ENCODE assay signal across 1 cellular context in genomic region chr4:112230879-112231778, GRCh38.
TF ChIP-seq lines count a peak whose summit lies in the region.

No MANE protein-coding gene starts in this region.

TF ChIP-seq in HepG2, 621 proteins besides CTCF, POLR2A, EP300 and RAD21 (continued from another document and continues in another):
- peak; percentile 84 for TF ChIP-seq ZNF503 (CRISPR knock-in tag; IDR thresholded peaks at IDR 0.05)
- TF ChIP-seq PRDM15 (CRISPR knock-in tag; IDR thresholded peaks at IDR 0.05): peak; percentile 34; the same call in 1 of the 2 replicates
- no peak for TF ChIP-seq TAF1 (CRISPR knock-in tag; IDR thresholded peaks at IDR 0.05)
- peak; percentile 44; the same call in 1 of the 2 replicates for TF ChIP-seq HINFP (CRISPR knock-in tag; IDR thresholded peaks at IDR 0.05; ENCODE audit: low read depth)
- TF ChIP-seq PHF8 (CRISPR knock-in tag; IDR thresholded peaks at IDR 0.05): peak; percentile 50
- no peak for TF ChIP-seq ZNF335 (CRISPR knock-in tag; IDR thresholded peaks at IDR 0.05)
- TF ChIP-seq HMGXB4 (CRISPR knock-in tag; IDR thresholded peaks at IDR 0.05; ENCODE audit: borderline replicate concordance in 1 of 2, low read depth in 1 of 2): no peak
- no peak for TF ChIP-seq ZNF616 (CRISPR knock-in tag; IDR thresholded peaks at IDR 0.05; ENCODE audit: low read depth)
- TF ChIP-seq MXI1 (IDR thresholded peaks at IDR 0.05; ENCODE audit: borderline replicate concordance, low read depth, low read length): peak; percentile 73; the same call in 1 of the 3 replicates
- peak; percentile 92 for TF ChIP-seq SP5 (CRISPR knock-in tag; IDR thresholded peaks at IDR 0.05; ENCODE audit: borderline replicate concordance, low read depth)
- peak; percentile 48; the same call in 1 of the 2 replicates for TF ChIP-seq ZNF580 (CRISPR knock-in tag; IDR thresholded peaks at IDR 0.05; ENCODE audit: borderline replicate concordance, low read depth)
- TF ChIP-seq ESRRA (CRISPR knock-in tag; IDR thresholded peaks at IDR 0.05; ENCODE audit: low read depth): peak; percentile 74
- TF ChIP-seq TEF (CRISPR knock-in tag; IDR thresholded peaks at IDR 0.05): no peak
- TF ChIP-seq ATF7-NPFF (CRISPR knock-in tag; IDR thresholded peaks at IDR 0.05; ENCODE audit: low read depth): peak; percentile 30
- TF ChIP-seq GATA4 (IDR thresholded peaks at IDR 0.05; ENCODE audit: borderline replicate concordance, low read depth): peak; percentile 45; the same call in 1 of the 2 replicates
- no peak for TF ChIP-seq NR1H2 (CRISPR knock-in tag; IDR thresholded peaks at IDR 0.05; ENCODE audit: borderline replicate concordance, low read depth)
- TF ChIP-seq KLF13 (CRISPR knock-in tag; IDR thresholded peaks at IDR 0.05): no peak
- peak; percentile 70 for TF ChIP-seq MAZ (IDR thresholded peaks at IDR 0.05; ENCODE audit: borderline replicate concordance, low read depth, low read length)
- no peak; the same call in 1 of the 2 replicates for TF ChIP-seq MAZ (CRISPR knock-in tag; IDR thresholded peaks at IDR 0.05; ENCODE audit: low read depth)
- TF ChIP-seq KDM4B (CRISPR knock-in tag; IDR thresholded peaks at IDR 0.05): 0 out of 2 replicates have a peak, but pooled peaks have one; percentile 48
- no peak for TF ChIP-seq ATRX (CRISPR knock-in tag; IDR thresholded peaks at IDR 0.05; ENCODE audit: borderline replicate concordance)
- no peak for TF ChIP-seq PATZ1 (CRISPR knock-in tag; IDR thresholded peaks at IDR 0.05)
- peak; percentile 83 for TF ChIP-seq NFYB (CRISPR knock-in tag; IDR thresholded peaks at IDR 0.05)
- TF ChIP-seq TEAD3 (CRISPR knock-in tag; optimal IDR thresholded peaks at IDR 0.05; ENCODE audit: borderline replicate concordance): peak; percentile 77
- TF ChIP-seq ZNF530 (CRISPR knock-in tag; IDR thresholded peaks at IDR 0.05; ENCODE audit: low read depth): no peak
- peak; percentile 74 for TF ChIP-seq KDM6A (CRISPR knock-in tag; IDR thresholded peaks at IDR 0.05; ENCODE audit: low read depth)
- TF ChIP-seq CEBPB (IDR thresholded peaks at IDR 0.05; ENCODE audit: borderline replicate concordance, low read depth, low read length): peak; percentile 91
- TF ChIP-seq SIX4 (CRISPR knock-in tag; IDR thresholded peaks at IDR 0.05): peak; percentile 75
- peak; percentile 21; the same call in 1 of the 2 replicates for TF ChIP-seq ZSCAN21 (CRISPR knock-in tag; IDR thresholded peaks at IDR 0.05; ENCODE audit: borderline replicate concordance)
- TF ChIP-seq PRDM10 (CRISPR knock-in tag; IDR thresholded peaks at IDR 0.05; ENCODE audit: low read depth): peak; percentile 49; the same call in 1 of the 2 replicates
- TF ChIP-seq ZBTB37 (CRISPR knock-in tag; IDR thresholded peaks at IDR 0.05): no peak
- no peak for TF ChIP-seq ZNF260 (CRISPR knock-in tag; IDR thresholded peaks at IDR 0.05; ENCODE audit: borderline replicate concordance, low read depth)
- no peak for TF ChIP-seq PCBP1 (IDR thresholded peaks at IDR 0.05; ENCODE audit: borderline replicate concordance, low read depth, low read length)
- no peak for TF ChIP-seq SIN3B (IDR thresholded peaks at IDR 0.05; ENCODE audit: low read length)
- peak; percentile 88 for TF ChIP-seq CREM (IDR thresholded peaks at IDR 0.05)
- 0 out of 2 replicates have a peak, but pooled peaks have one; percentile 45 for TF ChIP-seq CREM (CRISPR knock-in tag; IDR thresholded peaks at IDR 0.05)
- TF ChIP-seq ZNF276 (CRISPR knock-in tag; IDR thresholded peaks at IDR 0.05; ENCODE audit: low read depth): no peak
- no peak for TF ChIP-seq NFE2L1 (CRISPR knock-in tag; IDR thresholded peaks at IDR 0.05; ENCODE audit: borderline replicate concordance)
- TF ChIP-seq FOSL1 (CRISPR knock-in tag; IDR thresholded peaks at IDR 0.05; ENCODE audit: borderline replicate concordance): no peak
- no peak for TF ChIP-seq ZNF431 (CRISPR knock-in tag; IDR thresholded peaks at IDR 0.05; ENCODE audit: borderline replicate concordance, low read depth)
